ENCODE assay signal across 12 cellular contexts in the genomic region with DNA sequence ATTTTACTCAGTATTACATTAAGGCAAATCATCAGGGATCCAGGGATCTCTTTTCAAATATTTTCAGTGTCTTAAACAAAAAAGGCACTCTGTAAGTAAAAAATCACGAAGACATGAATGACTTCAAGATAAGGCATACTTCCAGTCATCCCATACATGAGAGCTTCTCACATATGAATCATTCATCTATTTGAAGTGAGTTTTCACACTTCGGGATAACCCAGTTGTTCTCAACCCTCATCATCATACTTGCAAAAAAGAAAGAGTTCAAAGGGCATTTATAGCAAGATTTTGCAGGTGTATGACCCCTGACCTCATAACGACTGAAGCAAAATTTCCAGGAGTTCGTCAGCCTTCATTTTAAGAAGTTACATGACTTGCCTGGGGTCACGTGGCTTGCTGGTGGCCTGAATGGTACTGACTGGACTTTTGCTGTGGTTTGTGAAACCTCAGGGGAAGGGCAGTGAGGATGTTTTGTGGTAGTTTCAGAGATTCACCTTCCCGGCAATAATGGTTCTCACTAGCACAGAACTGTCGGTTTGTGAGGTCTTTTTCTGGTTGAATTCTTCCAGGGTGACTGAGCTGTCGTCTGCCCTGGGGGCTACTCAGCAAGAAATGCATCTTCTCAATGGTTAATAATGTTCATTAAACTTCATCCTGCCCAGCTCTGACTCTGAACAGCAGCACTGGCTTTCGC.
DNase-seq lines count a peak whose midpoint lies in the region; ATAC-seq and TF ChIP-seq lines count a peak whose summit lies in the region.
"Had no signal": no experiment of that assay in that cellular context is flagged by ENCODE, and none has a peak within 500 bp of the region (broad histone marks: within the 10 kb centered on the region; RNA-seq: fewer than 3 reads in every experiment).

No MANE protein-coding gene starts in this region.

- H3K79me2 ChIP-seq in ACC112 (ENCODE audit: control insufficient read depth, insufficient read depth, low read length, unreplicated experiment) (no peaks in the 10 kb centered on the region), OCI-LY3 (ENCODE audit: low read length) (no peaks in the 10 kb centered on the region)

- peaks cover 4% of the 10 kb centered on the region for H3K4me1 ChIP-seq in ACC112 (ENCODE audit: control insufficient read depth, insufficient read depth, low read length, unreplicated experiment)
- H3K4me1 ChIP-seq in OCI-LY3 (ENCODE audit: low read length) = peaks cover 46% of the 10 kb centered on the region
- no peaks in the 10 kb centered on the region for H3K4me1 ChIP-seq in ascending aorta

- H3K27me3 Mint-ChIP-seq in T-cell = peaks cover 10 to 28% of the 10 kb centered on the region in 2 donors
- H3K27me3 Mint-ChIP-seq in effector memory CD8-positive, alpha-beta T cell = peaks cover 11 to 42% of the 10 kb centered on the region in 2 donors

- no peaks in the 10 kb centered on the region for H3K9me3 Mint-ChIP-seq in T-cell
- H3K9me3 Mint-ChIP-seq in effector memory CD8-positive, alpha-beta T cell = no peaks in the 10 kb centered on the region
- H3K9me3 Mint-ChIP-seq: CD4-positive, CD25-positive, alpha-beta regulatory T cell; natural killer cell had no signal

- H3K9me3 ChIP-seq in OCI-LY3 (ENCODE audit: insufficient read depth, low read length) = no peaks in the 10 kb centered on the region
- H3K9me3 ChIP-seq in ascending aorta = no peaks in the 10 kb centered on the region

- no peaks in the 10 kb centered on the region for H4K20me1 ChIP-seq in OCI-LY3 (ENCODE audit: insufficient read depth, low read length)

- no peak overlapping the region for H3K27ac Mint-ChIP-seq in T-cell
- H3K27ac Mint-ChIP-seq in effector memory CD8-positive, alpha-beta T cell = no peak overlapping the region
- H3K27ac Mint-ChIP-seq: CD4-positive, CD25-positive, alpha-beta regulatory T cell; natural killer cell had no signal

- no peaks in the 10 kb centered on the region for H3K36me3 ChIP-seq in ACC112 (ENCODE audit: insufficient read depth, low read length)
- H3K36me3 ChIP-seq in OCI-LY3 (replicated peaks; ENCODE audit: low read depth, low read length) = no peaks in the 10 kb centered on the region
- H3K36me3 ChIP-seq in ascending aorta = no peaks in the 10 kb centered on the region

- H3K4me1 Mint-ChIP-seq in T-cell = peaks cover 5 to 6% (median 6%) of the 10 kb centered on the region in 3 donors
- peaks cover 8% of the 10 kb centered on the region in 2 donors for H3K4me1 Mint-ChIP-seq in effector memory CD8-positive, alpha-beta T cell (ENCODE audit: low read depth in 2 of 2)

- ATAC-seq in GM19025 (IDR thresholded peaks at IDR 0.05; ENCODE audit: low read depth, unreplicated experiment) (peak; percentile 67), HG02884 (IDR thresholded peaks at IDR 0.05; ENCODE audit: unreplicated experiment) (peak; percentile 52), T-cell (replicated peaks in 1 of 4) (no peak)
- no peak for ATAC-seq in effector memory CD8-positive, alpha-beta T cell (replicated peaks)

- H3K27ac ChIP-seq in ACC112 (ENCODE audit: low read depth, low read length) = no peak overlapping the region
- no peak overlapping the region for H3K27ac ChIP-seq in OCI-LY3 (ENCODE audit: low read length)
- no peak overlapping the region for H3K27ac ChIP-seq in substantia nigra (ENCODE audit: low read depth, low read length, poor library complexity, severe bottlenecking)
- no peak overlapping the region for H3K27ac ChIP-seq in ascending aorta
- H3K27ac ChIP-seq: RWPE1 had no signal

- peak overlapping the region; percentile 80 for H3K4me2 ChIP-seq in OCI-LY3 (ENCODE audit: low read length)

- H3K4me3 Mint-ChIP-seq in T-cell = no peak overlapping the region
- no peak overlapping the region for H3K4me3 Mint-ChIP-seq in effector memory CD8-positive, alpha-beta T cell
- H3K4me3 Mint-ChIP-seq: natural killer cell had no signal

- CTCF ChIA-PET in T-cell (lab: Charles Lee) = interaction anchor here in 1 of 2 donors (1.1 kb wide), 1 partner anchor 82 kb away, joined by 3 read pairs; no protein-coding TSS in a partner anchor

- H3K27me3 ChIP-seq in ACC112 (ENCODE audit: insufficient read depth, low read length) = no peaks in the 10 kb centered on the region
- H3K27me3 ChIP-seq in OCI-LY3 (ENCODE audit: low read depth, low read length) = peaks cover 15% of the 10 kb centered on the region
- H3K27me3 ChIP-seq in ascending aorta = no peaks in the 10 kb centered on the region

- H3K36me3 Mint-ChIP-seq in T-cell = no peaks in the 10 kb centered on the region
- H3K36me3 Mint-ChIP-seq in effector memory CD8-positive, alpha-beta T cell (ENCODE audit: insufficient read depth) = no peaks in the 10 kb centered on the region
- H3K36me3 Mint-ChIP-seq: CD4-positive, CD25-positive, alpha-beta regulatory T cell; natural killer cell had no signal

- POLR2A ChIA-PET in T-cell (lab: Charles Lee) = no interaction called here

- no peak for TF ChIP-seq CTCF in OCI-LY3 (IDR thresholded peaks at IDR 0.05; ENCODE audit: low read depth, low read length)
- no peak for TF ChIP-seq CTCF in ascending aorta (IDR thresholded peaks at IDR 0.05)

- H2AFZ ChIP-seq in ACC112 (ENCODE audit: low read length, unreplicated experiment) = no peak overlapping the region
- H2AFZ ChIP-seq in OCI-LY3 (ENCODE audit: low read depth, low read length) = peak overlapping the region; percentile 27; the same call in 1 of the 2 replicates

- intact Hi-C loops in ascending aorta (cut with DNase I) = loop anchor here (1.0 to 5.0 kb wide), 2 partner anchors 91 to 238 kb away; no protein-coding TSS in a partner anchor

- H3K4me3 ChIP-seq in ACC112 (ENCODE audit: low read depth, low read length) = peak overlapping the region; percentile 63; the same call in 1 of the 2 replicates
- H3K4me3 ChIP-seq in OCI-LY3 (ENCODE audit: low read length) = peak overlapping the region; percentile 78
- no peak overlapping the region for H3K4me3 ChIP-seq in ascending aorta

- no peak overlapping the region; the same call in 1 of the 2 replicates for H3K9ac ChIP-seq in OCI-LY3 (ENCODE audit: low read length)

- DNase-seq in substantia nigra (lab: John Stamatoyannopoulos, UW) (no peak), ascending aorta (ENCODE audit: low spot score in 2 of 2) (no peak), T-cell (no peak)
- no peak for DNase-seq in effector memory CD8-positive, alpha-beta T cell
- DNase-seq: activated effector memory CD4-positive, alpha-beta T cell treated with anti-CD3 and anti-CD28 coated beads, Interleukin-2, amount 50 U/mL, for 16 hours; natural killer cell had no signal

Comparison
In these comparisons a context has a peak if more than half of its experiments do, and no peak if none do; other contexts are left out.
1. H3K4me3 ChIP-seq: peak in ACC112 (single experiment) and OCI-LY3 (single experiment); none in ascending aorta (0 of 2).
2. ATAC-seq: peak in GM19025 (single experiment) and HG02884 (single experiment); none in T-cell (0 of 4) and effector memory CD8-positive, alpha-beta T cell (single experiment).